In the genomic region with DNA sequence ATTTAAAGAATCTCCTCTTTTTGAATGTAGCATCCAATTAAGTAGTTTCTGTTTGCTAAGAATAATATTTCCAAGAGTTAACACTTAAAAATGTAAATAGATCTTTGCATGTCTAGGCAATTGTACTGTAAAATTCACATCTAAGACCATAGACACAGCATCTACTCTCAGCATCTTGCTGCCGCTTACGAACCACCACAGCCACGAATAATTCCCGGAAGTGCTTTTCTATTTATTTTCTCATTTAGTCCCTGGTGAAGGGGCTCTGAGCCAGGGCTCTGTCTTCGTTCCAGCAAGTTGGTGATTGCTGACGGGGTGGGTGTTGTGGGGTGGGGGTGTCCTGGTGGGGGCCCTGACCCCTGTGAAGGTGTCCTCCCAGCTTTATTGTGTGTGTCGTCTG, we compare ENCODE assay signal across 9 cellular contexts. TPM values are rescaled to one million over a fixed set of nuclear protein-coding genes. Genes with fewer than 3 reads are reported as not detected.
A peak's percentile ranks its signal among the peaks of the same experiment; 100 is the strongest.
DNase-seq lines count a peak whose midpoint lies in the region; ATAC-seq lines count a peak whose summit lies in the region.
"Had no signal": no experiment of that assay in that cellular context is flagged by ENCODE, and none has a peak within 500 bp of the region (broad histone marks: within the 10 kb centered on the region; RNA-seq: fewer than 3 reads in every experiment).

No MANE protein-coding gene starts in this region.

- peaks cover 5 to 13% of the 10 kb centered on the region in 2 donors for H3K27me3 Mint-ChIP-seq in CD8-positive, alpha-beta memory T cell
- H3K27me3 Mint-ChIP-seq in natural killer cell treated with Interleukin-12 subunit alpha and Interleukin-12 subunit beta and Interleukin-15 and Interleukin-18, amount 100 ng/mL, for 72 hours: peaks cover 23 to 32% of the 10 kb centered on the region in 2 donors

- CTCF ChIA-PET in CD8-positive, alpha-beta memory T cell (lab: Charles Lee): interaction anchor here (1.0 to 1.9 kb wide), 2 partner anchors 128 to 130 kb away, joined by 3 to 6 read pairs; no protein-coding TSS in a partner anchor

- peaks cover 13 to 37% (median 30%) of the 10 kb centered on the region in 3 donors for H3K4me1 Mint-ChIP-seq in CD8-positive, alpha-beta memory T cell
- H3K4me1 Mint-ChIP-seq in natural killer cell treated with Interleukin-12 subunit alpha and Interleukin-12 subunit beta and Interleukin-15 and Interleukin-18, amount 100 ng/mL, for 72 hours (ENCODE audit: low read depth in 2 of 2): peaks cover 0 to 13% of the 10 kb centered on the region in 2 donors

- DNase-seq in CD8-positive, alpha-beta memory T cell: peak in 1 of 5 donors; percentile 6
- DNase-seq in cerebellar cortex (ENCODE audit: low spot score) (peak; percentile 43), OCI-M1 (lab: John Stamatoyannopoulos, UW) (no peak), NCI-H1694 treated with DMSO at 0.1 percent for 48 hours (lab: John Stamatoyannopoulos, UW) (no peak), SHP77 treated with DMSO at 0.1 percent for 48 hours (lab: John Stamatoyannopoulos, UW) (no peak)
- no peak for DNase-seq in natural killer cell treated with Interleukin-12 subunit alpha and Interleukin-12 subunit beta and Interleukin-15 and Interleukin-18, amount 100 ng/mL, for 72 hours (ENCODE audit: low spot score)

- H3K4me3 Mint-ChIP-seq in CD8-positive, alpha-beta memory T cell: peak overlapping the region; percentile 73 to 81 (median 80)
- peak overlapping the region; percentile 44 for H3K4me3 Mint-ChIP-seq in natural killer cell treated with Interleukin-12 subunit alpha and Interleukin-12 subunit beta and Interleukin-15 and Interleukin-18, amount 100 ng/mL, for 72 hours

- H3K27me3 ChIP-seq in CD8-positive, alpha-beta memory T cell (ENCODE audit: insufficient read depth, low read length, poor library complexity, severe bottlenecking): no peaks in the 10 kb centered on the region
- H3K27me3 ChIP-seq in HUES64 (ENCODE audit: insufficient read depth, low read length): peaks cover 69% of the 10 kb centered on the region

- no peaks in the 10 kb centered on the region for H3K36me3 ChIP-seq in CD8-positive, alpha-beta memory T cell (ENCODE audit: insufficient read depth, low read length)
- H3K36me3 ChIP-seq in HUES64 (ENCODE audit: insufficient read depth, low read length): peaks cover 6% of the 10 kb centered on the region; the same call in 1 of the 2 replicates
- H3K36me3 ChIP-seq: prostate gland had no signal

- no peaks in the 10 kb centered on the region for H3K9me3 Mint-ChIP-seq in CD8-positive, alpha-beta memory T cell
- H3K9me3 Mint-ChIP-seq in natural killer cell treated with Interleukin-12 subunit alpha and Interleukin-12 subunit beta and Interleukin-15 and Interleukin-18, amount 100 ng/mL, for 72 hours: no peaks in the 10 kb centered on the region

- no peak overlapping the region for H3K4me3 ChIP-seq in CD8-positive, alpha-beta memory T cell (ENCODE audit: low read length)
- H3K4me3 ChIP-seq in HUES64 (ENCODE audit: low read length): peak overlapping the region; percentile 67; the same call in 1 of the 2 replicates

- peak overlapping the region; percentile 6 to 76 (median 46) for H3K27ac Mint-ChIP-seq in CD8-positive, alpha-beta memory T cell
- H3K27ac Mint-ChIP-seq in natural killer cell treated with Interleukin-12 subunit alpha and Interleukin-12 subunit beta and Interleukin-15 and Interleukin-18, amount 100 ng/mL, for 72 hours: no peak overlapping the region

- H3K9ac ChIP-seq in HUES64 (ENCODE audit: low read depth, low read length): no peak overlapping the region

- H3K36me3 Mint-ChIP-seq in CD8-positive, alpha-beta memory T cell: peaks cover 0 to 44% (median 11%) of the 10 kb centered on the region in 3 donors
- no peaks in the 10 kb centered on the region for H3K36me3 Mint-ChIP-seq in natural killer cell treated with Interleukin-12 subunit alpha and Interleukin-12 subunit beta and Interleukin-15 and Interleukin-18, amount 100 ng/mL, for 72 hours

- H3K9me3 ChIP-seq in CD8-positive, alpha-beta memory T cell (ENCODE audit: low read length): no peaks in the 10 kb centered on the region
- no peaks in the 10 kb centered on the region for H3K9me3 ChIP-seq in HUES64 (ENCODE audit: insufficient read depth, low read depth, low read length)
- H3K9me3 ChIP-seq: prostate gland had no signal

- WGBS in HUES64: 79% methylated on average over 7 of the region's 7 CpGs

- POLR2A ChIA-PET in CD8-positive, alpha-beta memory T cell (lab: Charles Lee): interaction anchor here (2.2 kb wide), 1 partner anchor 140 kb away, joined by 7 read pairs; a partner anchor contains a TSS

- H3K27ac ChIP-seq in CD8-positive, alpha-beta memory T cell (ENCODE audit: low read depth, low read length): no peak overlapping the region
- no peak overlapping the region for H3K27ac ChIP-seq in HUES64 (ENCODE audit: low read depth, low read length)
- H3K27ac ChIP-seq: epithelial cell of prostate, prostate gland had no signal

- peaks cover 12% of the 10 kb centered on the region for H3K4me1 ChIP-seq in CD8-positive, alpha-beta memory T cell (ENCODE audit: insufficient read depth, low read length)
- H3K4me1 ChIP-seq in HUES64 (ENCODE audit: insufficient read depth, low read length): no peaks in the 10 kb centered on the region
- H3K4me1 ChIP-seq: prostate gland had no signal

- no peak for ATAC-seq in natural killer cell treated with Interleukin-12 subunit alpha and Interleukin-12 subunit beta and Interleukin-15 and Interleukin-18, amount 100 ng/mL, for 72 hours

RNA-seq across cellular contexts. Expression of a gene that starts 1.5 kb away (rescaled TPM):
- total RNA-seq in CD8-positive, alpha-beta memory T cell: 10 to 100 TPM; 15.1 to 16.3 TPM
- polyA plus RNA-seq in CD8-positive, alpha-beta memory T cell: 49.8 TPM
- polyA plus RNA-seq in HUES64 (2013, experiment 1 of 2): 14.7 TPM
- 15.1 TPM for polyA plus RNA-seq in HUES64 (2013, experiment 2 of 2)
- total RNA-seq in natural killer cell treated with Interleukin-12 subunit alpha and Interleukin-12 subunit beta and Interleukin-15 and Interleukin-18, amount 100 ng/mL, for 72 hours: under 1 TPM in 1 of 2 donors, not detected in 1; 0.38 TPM

Comparison
In these comparisons a context has a peak if more than half of its experiments do, and no peak if none do; other contexts are left out.
1. H3K27ac Mint-ChIP-seq: peak in CD8-positive, alpha-beta memory T cell (8 of 8); none in natural killer cell treated with Interleukin-12 subunit alpha and Interleukin-12 subunit beta and Interleukin-15 and Interleukin-18, amount 100 ng/mL, for 72 hours (0 of 2).
2. RNA of a gene that starts 1.5 kb away (total RNA-seq): 15.1 to 16.3 TPM in CD8-positive, alpha-beta memory T cell; 0.38 TPM in natural killer cell treated with Interleukin-12 subunit alpha and Interleukin-12 subunit beta and Interleukin-15 and Interleukin-18, amount 100 ng/mL, for 72 hours; every median in the first group is over 10 times any median in the second.